19 cellular contexts compared by ENCODE assay signal in genomic region chr3:133933097-133934024, GRCh38. TPM values are rescaled to one million over a fixed set of nuclear protein-coding genes. Genes with fewer than 3 reads are reported as not detected.
"Had no signal": no experiment of that assay in that cellular context is flagged by ENCODE, and none has a peak within 500 bp of the region (broad histone marks: within the 10 kb centered on the region; RNA-seq: fewer than 3 reads in every experiment).

No MANE protein-coding gene starts in this region.

- DNase-seq: activated B cell treated with CpG ODN at 0.5 μM for 24 hours; activated CD4-positive, alpha-beta T cell treated with anti-CD3 and anti-CD28 coated beads, Interleukin-2, amount 10 ng/mL, durations not matched to agents 24 days and 14 days; activated effector memory CD4-positive, alpha-beta T cell treated with anti-CD3 and anti-CD28 coated beads, Interleukin-2, amount 50 U/mL, for 16 hours; activated T-cell treated with anti-CD3 and anti-CD28 coated beads, Interleukin-2, amount 50 U/mL, for 4 hours; amniotic stem cell; body of pancreas; hippocampal formation; lower lobe of right lung; mucosa of descending colon; occipital lobe; stimulated activated CD4-positive, alpha-beta T cell treated with anti-CD3 and anti-CD28 coated beads, Interleukin-15, amount 100 ng/mL, for 24 hours; stimulated activated CD4-positive, alpha-beta T cell treated with anti-CD3 and anti-CD28 coated beads, Interleukin-4, amount 100 ng/mL, for 24 hours; stimulated activated naive CD8-positive, alpha-beta T cell treated with anti-CD3 and anti-CD28 coated beads, Interleukin-15, amount 100 ng/mL, for 72 hours; T-helper 17 cell had no signal

- H3K27me3 ChIP-seq: body of pancreas had no signal

- H3K4me3 Mint-ChIP-seq: activated B cell treated with CpG ODN at 0.5 μM for 24 hours; activated CD4-positive, alpha-beta T cell treated with anti-CD3 and anti-CD28 coated beads, Interleukin-2, amount 10 ng/mL, durations not matched to agents 24 days and 14 days; activated T-cell treated with anti-CD3 and anti-CD28 coated beads, Interleukin-2, amount 50 U/mL, for 4 hours; central memory CD8-positive, alpha-beta T cell; dendritic cell treated with granulocyte-macrophage colony-stimulating factor and Interleukin-4, amounts not matched to agents 40 ng/mL and 50 ng/mL, for 4 days; natural killer cell treated with Interleukin-12 subunit alpha and Interleukin-12 subunit beta and Interleukin-15 and Interleukin-18, amount 100 ng/mL, for 72 hours; stimulated activated naive CD8-positive, alpha-beta T cell treated with anti-CD3 and anti-CD28 coated beads, Interleukin-15, amount 100 ng/mL, for 72 hours; T-helper 17 cell had no signal

- ATAC-seq: activated naive CD4-positive, alpha-beta T cell treated with anti-CD3 and anti-CD28 coated beads, Interleukin-2, amount 50 U/mL, for 72 hours; activated T-cell treated with anti-CD3 and anti-CD28 coated beads, Interleukin-2, amount 50 U/mL, for 4 hours; body of pancreas; lower lobe of right lung; natural killer cell treated with Interleukin-12 subunit alpha and Interleukin-12 subunit beta and Interleukin-15 and Interleukin-18, amount 100 ng/mL, for 72 hours; stimulated activated naive CD8-positive, alpha-beta T cell treated with anti-CD3 and anti-CD28 coated beads, Interleukin-15, amount 100 ng/mL, for 72 hours; T-helper 17 cell had no signal

- H3K27ac ChIP-seq: body of pancreas, lower lobe of right lung, thoracic aorta had no signal

- H3K4me1 ChIP-seq: lower lobe of right lung had no signal

- H3K36me3 ChIP-seq: thoracic aorta had no signal

- H3K27ac Mint-ChIP-seq: activated B cell treated with CpG ODN at 0.5 μM for 24 hours; activated CD4-positive, alpha-beta T cell treated with anti-CD3 and anti-CD28 coated beads, Interleukin-2, amount 10 ng/mL, durations not matched to agents 24 days and 14 days; dendritic cell treated with granulocyte-macrophage colony-stimulating factor and Interleukin-4, amounts not matched to agents 40 ng/mL and 50 ng/mL, for 4 days; natural killer cell treated with Interleukin-12 subunit alpha and Interleukin-12 subunit beta and Interleukin-15 and Interleukin-18, amount 100 ng/mL, for 72 hours; T-helper 17 cell had no signal

- H3K9me3 Mint-ChIP-seq: activated B cell treated with CpG ODN at 0.5 μM for 24 hours; activated CD4-positive, alpha-beta T cell treated with anti-CD3 and anti-CD28 coated beads, Interleukin-2, amount 10 ng/mL, durations not matched to agents 24 days and 14 days; activated naive CD4-positive, alpha-beta T cell treated with anti-CD3 and anti-CD28 coated beads, Interleukin-2, amount 50 U/mL, for 72 hours; activated T-cell treated with anti-CD3 and anti-CD28 coated beads, Interleukin-2, amount 50 U/mL, for 4 hours; central memory CD8-positive, alpha-beta T cell; dendritic cell treated with granulocyte-macrophage colony-stimulating factor and Interleukin-4, amounts not matched to agents 40 ng/mL and 50 ng/mL, for 4 days; natural killer cell treated with Interleukin-12 subunit alpha and Interleukin-12 subunit beta and Interleukin-15 and Interleukin-18, amount 100 ng/mL, for 72 hours; stimulated activated naive CD8-positive, alpha-beta T cell treated with anti-CD3 and anti-CD28 coated beads, Interleukin-15, amount 100 ng/mL, for 72 hours had no signal

- H3K4me1 Mint-ChIP-seq: activated B cell treated with CpG ODN at 0.5 μM for 24 hours; activated CD4-positive, alpha-beta T cell treated with anti-CD3 and anti-CD28 coated beads, Interleukin-2, amount 10 ng/mL, durations not matched to agents 24 days and 14 days; central memory CD8-positive, alpha-beta T cell had no signal

- H3K4me3 ChIP-seq: body of pancreas, lower lobe of right lung, mucosa of descending colon, thoracic aorta had no signal

- H3K9me3 ChIP-seq: body of pancreas, lower lobe of right lung, mucosa of descending colon, thoracic aorta had no signal

- H3K36me3 Mint-ChIP-seq: activated naive CD4-positive, alpha-beta T cell treated with anti-CD3 and anti-CD28 coated beads, Interleukin-2, amount 50 U/mL, for 72 hours; natural killer cell treated with Interleukin-12 subunit alpha and Interleukin-12 subunit beta and Interleukin-15 and Interleukin-18, amount 100 ng/mL, for 72 hours had no signal

RNA-seq across cellular contexts. Expression of gene RAB6B, which starts 37.7 kb away (rescaled TPM):
- total RNA-seq: activated B cell treated with CpG ODN at 0.5 μM for 24 hours had no signal
